Comparison of ENCODE assay signal across 8 cellular contexts in the genomic region with DNA sequence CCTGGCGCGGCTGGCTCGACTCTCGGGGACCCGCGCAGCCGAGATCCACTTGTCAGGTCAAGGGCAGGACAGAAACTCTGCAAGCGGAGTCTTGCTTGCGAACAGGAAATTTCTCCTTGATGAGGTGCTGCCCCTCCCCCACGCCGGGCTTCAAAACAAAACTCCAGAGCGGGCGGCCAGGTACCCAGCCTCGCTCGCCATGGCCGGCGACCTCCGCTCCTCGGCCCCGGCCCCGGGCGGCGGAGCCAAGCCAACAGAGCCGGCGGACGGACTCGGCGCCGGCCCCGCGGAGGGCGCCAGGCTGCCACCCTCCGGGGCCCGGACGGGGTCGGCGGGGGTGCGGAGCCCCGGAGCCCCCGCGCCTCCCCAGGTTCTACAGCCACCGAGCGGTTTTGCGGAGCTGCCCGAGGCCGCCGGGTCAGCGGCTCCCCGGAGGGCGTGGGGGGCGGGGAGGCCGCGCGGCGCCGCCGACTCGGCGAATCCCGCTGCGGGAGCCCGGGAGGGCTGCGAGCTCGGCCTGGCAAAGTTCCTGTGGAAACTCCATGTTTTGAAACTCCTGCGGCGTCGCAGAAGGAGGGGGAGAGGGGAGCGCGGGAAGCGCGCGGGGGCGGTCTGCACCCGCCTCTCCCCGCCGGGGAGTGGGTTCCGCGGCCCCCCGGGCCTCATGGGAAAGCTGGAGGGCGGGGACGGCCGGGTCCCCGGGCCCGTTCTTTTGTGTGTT. TPM values are rescaled to one million over a fixed set of nuclear protein-coding genes. Genes with fewer than 3 reads are reported as not detected.
A peak's percentile ranks its signal among the peaks of the same experiment; 100 is the strongest.
DNase-seq lines count a peak whose midpoint lies in the region; ATAC-seq and TF ChIP-seq lines count a peak whose summit lies in the region.

No MANE protein-coding gene starts in this region.

- DNase-seq in BE2C = peak; percentile 56
- peak; percentile 53 for DNase-seq in H4 (ENCODE audit: low spot score)
- DNase-seq in RWPE2 (ENCODE audit: low spot score) = no peak
- DNase-seq in stimulated activated CD4-positive, alpha-beta T cell treated with anti-CD3 and anti-CD28 coated beads, Interleukin-2, amount 100 ng/mL, for 48 hours = no peak
- DNase-seq in cortex of kidney (lab: John Stamatoyannopoulos, UW) = no peak

- H3K27me3 ChIP-seq in BE2C = no peaks in the 10 kb centered on the region
- no peaks in the 10 kb centered on the region for H3K27me3 ChIP-seq in RWPE2 (ENCODE audit: insufficient read depth, poor library complexity, severe bottlenecking)
- H3K27me3 ChIP-seq in esophagus (ENCODE audit: control insufficient read depth in 1 of 2, insufficient read depth in 2 of 2, low read length in 2 of 2) = no peaks in the 10 kb centered on the region

- peak overlapping the region; percentile 71 to 78 (median 72) for H3K4me3 Mint-ChIP-seq in nephron

- no peaks in the 10 kb centered on the region for H3K9me3 Mint-ChIP-seq in nephron

- H3K4me3 ChIP-seq in BE2C (ENCODE audit: low read depth, low read length) (peak overlapping the region; percentile 51), RWPE2 (ENCODE audit: severe bottlenecking) (peak overlapping the region; percentile 51), esophagus (ENCODE audit: low read depth in 1 of 2, low read length in 2 of 2) (peak overlapping the region; percentile 54 to 59)

- 1 to 7% methylated on average over 56 to 84 of the region's 84 CpGs for WGBS in esophagus, 2 donors

- H3K4me1 ChIP-seq in BE2C (no peaks in the 10 kb centered on the region), RWPE2 (ENCODE audit: insufficient read depth, poor library complexity, severe bottlenecking) (no peaks in the 10 kb centered on the region), esophagus (ENCODE audit: control insufficient read depth in 2 of 2, insufficient read depth in 2 of 2, low read length in 1 of 2) (peaks cover 6 to 15% of the 10 kb centered on the region in 2 donors)

- no peaks in the 10 kb centered on the region for H3K9me3 ChIP-seq in BE2C
- no peaks in the 10 kb centered on the region for H3K9me3 ChIP-seq in RWPE2 (ENCODE audit: severe bottlenecking)
- H3K9me3 ChIP-seq in esophagus (ENCODE audit: control insufficient read depth in 2 of 2, insufficient read depth in 1 of 2, low read depth in 1 of 2, low read length in 1 of 2) = no peaks in the 10 kb centered on the region

- no peaks in the 10 kb centered on the region for H3K36me3 ChIP-seq in BE2C
- H3K36me3 ChIP-seq in RWPE2 (ENCODE audit: low read depth) = no peaks in the 10 kb centered on the region
- H3K36me3 ChIP-seq in esophagus (ENCODE audit: control insufficient read depth in 2 of 2, insufficient read depth in 2 of 2, low read length in 1 of 2) = no peaks in the 10 kb centered on the region

- ATAC-seq in RWPE2 (ENCODE audit: low read depth) = no peak; the same call in 1 of the 3 replicates
- ATAC-seq in GM18505 (IDR thresholded peaks at IDR 0.05; ENCODE audit: unreplicated experiment) = no peak

- TF ChIP-seq CTCF in BE2C (IDR thresholded peaks at IDR 0.05; ENCODE audit: low read depth, low read length) (no peak), RWPE2 (IDR thresholded peaks at IDR 0.05; ENCODE audit: poor library complexity, severe bottlenecking) (no peak), nephron (IDR thresholded peaks at IDR 0.05; ENCODE audit: unreplicated experiment in 3 of 3) (no peak)

- TF ChIP-seq POLR2A in GM18505 (IDR thresholded peaks at IDR 0.05; ENCODE audit: borderline replicate concordance, extremely low read depth, insufficient read depth, insufficient read length) = no peak

- H3K27ac ChIP-seq in RWPE2 (ENCODE audit: poor library complexity, severe bottlenecking) = peak overlapping the region; percentile 86
- peak overlapping the region; percentile 89 to 98 for H3K27ac ChIP-seq in esophagus (ENCODE audit: low read depth in 2 of 2, low read length in 1 of 2)

- peaks cover 16% of the 10 kb centered on the region for H3K27me3 Mint-ChIP-seq in nephron (ENCODE audit: low read depth)

- H3K27ac Mint-ChIP-seq in nephron = peak overlapping the region; percentile 48 to 74 (median 68)

- peaks cover 17% of the 10 kb centered on the region for H3K4me1 Mint-ChIP-seq in nephron

- no peaks in the 10 kb centered on the region for H3K36me3 Mint-ChIP-seq in nephron (ENCODE audit: low read depth)

RNA-seq across cellular contexts. Expression of gene BCOR, which starts 11.7 kb away (rescaled TPM):
- polyA plus RNA-seq in BE2C (2012; ENCODE audit: insufficient read depth, insufficient read length, low read depth) = 61.8 TPM
- 22.8 and 23.8 TPM in 2 replicates for total RNA-seq in H4 (2014; rRNA removed; shearing (Covaris generic))
- polyA plus RNA-seq in esophagus = 10 to 100 TPM in 1 of 2 donors, 1 to 10 TPM in 1; 9.6 to 10.7 TPM

Comparison
In these comparisons a context has a peak if more than half of its experiments do, and no peak if none do; other contexts are left out.
1. DNase-seq: peak in BE2C (single experiment) and H4 (single experiment); none in RWPE2 (single experiment), stimulated activated CD4-positive, alpha-beta T cell treated with anti-CD3 and anti-CD28 coated beads, Interleukin-2, amount 100 ng/mL, for 48 hours (0 of 2) and cortex of kidney (single experiment).
2. Peak in every context shown above with its lines, with median percentiles within 50 percentile points of each other: H3K4me3 ChIP-seq.